9 cellular contexts compared by ENCODE assay signal in genomic region chr10:15427836-15428414, GRCh38. TPM values are rescaled to one million over a fixed set of nuclear protein-coding genes. Genes with fewer than 3 reads are reported as not detected.
DNase-seq lines count a peak whose midpoint lies in the region; ATAC-seq and TF ChIP-seq lines count a peak whose summit lies in the region.
"Had no signal": no experiment of that assay in that cellular context is flagged by ENCODE, and none has a peak within 500 bp of the region (broad histone marks: within the 10 kb centered on the region; RNA-seq: fewer than 3 reads in every experiment).

No MANE protein-coding gene starts in this region.

- H3K4me1 Mint-ChIP-seq in activated CD4-positive, alpha-beta T cell treated with anti-CD3 and anti-CD28 coated beads, Interleukin-2, amount 10 ng/mL, durations not matched to agents 24 days and 14 days, result no peaks in the 10 kb centered on the region
- H3K4me1 Mint-ChIP-seq in activated CD4-positive, alpha-beta T cell treated with anti-CD3 and anti-CD28 coated beads, Interleukin-2, amount 10 ng/mL, durations not matched to agents 7 days and 5 days, result no peaks in the 10 kb centered on the region

- H4K20me1 ChIP-seq in OCI-LY3 (ENCODE audit: insufficient read depth, low read length), result no peaks in the 10 kb centered on the region

- DNase-seq in heart right ventricle, result no peak
- DNase-seq in left ventricle myocardium superior, result no peak
- no peak for DNase-seq in esophagus muscularis mucosa (ENCODE audit: extremely low spot score)
- DNase-seq in retina, result peak; percentile 41
- no peak for DNase-seq in activated CD4-positive, alpha-beta T cell treated with anti-CD3 and anti-CD28 coated beads, Interleukin-2, amount 10 ng/mL, durations not matched to agents 24 days and 14 days
- DNase-seq in activated CD4-positive, alpha-beta T cell treated with anti-CD3 and anti-CD28 coated beads, Interleukin-2, amount 10 ng/mL, durations not matched to agents 7 days and 5 days, result no peak

- H3K27ac Mint-ChIP-seq in activated CD4-positive, alpha-beta T cell treated with anti-CD3 and anti-CD28 coated beads, Interleukin-2, amount 10 ng/mL, durations not matched to agents 24 days and 14 days, result no peak overlapping the region
- no peak overlapping the region for H3K27ac Mint-ChIP-seq in activated CD4-positive, alpha-beta T cell treated with anti-CD3 and anti-CD28 coated beads, Interleukin-2, amount 10 ng/mL, durations not matched to agents 7 days and 5 days
- H3K27ac Mint-ChIP-seq: activated naive CD8-positive, alpha-beta T cell had no signal

- H3K36me3 ChIP-seq in heart right ventricle (no peaks in the 10 kb centered on the region), OCI-LY3 (replicated peaks; ENCODE audit: low read depth, low read length) (no peaks in the 10 kb centered on the region), esophagus muscularis mucosa (no peaks in the 10 kb centered on the region)

- WGBS in heart right ventricle, 2 donors, result 32 to 33% methylated on average over 5 of the region's 5 CpGs
- WGBS in esophagus muscularis mucosa, result 22% methylated on average over 5 of the region's 5 CpGs

- H3K27ac ChIP-seq in heart right ventricle, result no peak overlapping the region
- no peak overlapping the region for H3K27ac ChIP-seq in OCI-LY3 (ENCODE audit: low read length)
- H3K27ac ChIP-seq in esophagus muscularis mucosa (replicated peaks in 1 of 4), result no peak overlapping the region

- H3K79me2 ChIP-seq in OCI-LY3 (ENCODE audit: low read length), result no peaks in the 10 kb centered on the region

- TF ChIP-seq POLR2A in esophagus muscularis mucosa (IDR thresholded peaks at IDR 0.05; ENCODE audit: low read depth), result no peak

- no peak overlapping the region for H3K4me3 Mint-ChIP-seq in activated CD4-positive, alpha-beta T cell treated with anti-CD3 and anti-CD28 coated beads, Interleukin-2, amount 10 ng/mL, durations not matched to agents 24 days and 14 days
- no peak overlapping the region for H3K4me3 Mint-ChIP-seq in activated CD4-positive, alpha-beta T cell treated with anti-CD3 and anti-CD28 coated beads, Interleukin-2, amount 10 ng/mL, durations not matched to agents 7 days and 5 days
- H3K4me3 Mint-ChIP-seq: activated naive CD8-positive, alpha-beta T cell had no signal

- intact Hi-C loops in heart right ventricle (cut with DNase I), result loop anchor here in 3 of 10 donors (2.0 to 5.0 kb wide), 3 partner anchors 289 to 394 kb away; no protein-coding TSS in a partner anchor
- intact Hi-C loops in left ventricle myocardium superior (cut with micrococcal nuclease), result no loop called here
- intact Hi-C loops in esophagus muscularis mucosa (cut with DNase I), result no loop called here
- intact Hi-C loops in activated CD4-positive, alpha-beta T cell treated with anti-CD3 and anti-CD28 coated beads, Interleukin-2, amount 10 ng/mL, durations not matched to agents 24 days and 14 days (cut with micrococcal nuclease), result no loop called here

- peak in 1 of 8 donors; percentile 39 for ATAC-seq in heart right ventricle
- ATAC-seq in left ventricle myocardium superior, result no peak
- no peak for ATAC-seq in HG02623 (IDR thresholded peaks at IDR 0.05; ENCODE audit: unreplicated experiment)

- H3K27me3 Mint-ChIP-seq in activated CD4-positive, alpha-beta T cell treated with anti-CD3 and anti-CD28 coated beads, Interleukin-2, amount 10 ng/mL, durations not matched to agents 24 days and 14 days, result peaks cover 5% of the 10 kb centered on the region
- H3K27me3 Mint-ChIP-seq in activated CD4-positive, alpha-beta T cell treated with anti-CD3 and anti-CD28 coated beads, Interleukin-2, amount 10 ng/mL, durations not matched to agents 7 days and 5 days, result peaks cover 10% of the 10 kb centered on the region

- no peaks in the 10 kb centered on the region for H3K9me3 Mint-ChIP-seq in activated CD4-positive, alpha-beta T cell treated with anti-CD3 and anti-CD28 coated beads, Interleukin-2, amount 10 ng/mL, durations not matched to agents 24 days and 14 days
- H3K9me3 Mint-ChIP-seq in activated CD4-positive, alpha-beta T cell treated with anti-CD3 and anti-CD28 coated beads, Interleukin-2, amount 10 ng/mL, durations not matched to agents 7 days and 5 days, result no peaks in the 10 kb centered on the region

- peaks cover 0 to 5% (median 0%) of the 10 kb centered on the region in 7 donors for H3K27me3 ChIP-seq in heart right ventricle
- no peaks in the 10 kb centered on the region for H3K27me3 ChIP-seq in OCI-LY3 (ENCODE audit: low read depth, low read length)
- H3K27me3 ChIP-seq in esophagus muscularis mucosa, result no peaks in the 10 kb centered on the region

- peak in 8 of 9 donors; percentile 39 to 72 (median 58) for TF ChIP-seq CTCF in heart right ventricle (IDR thresholded peaks at IDR 0.05)
- TF ChIP-seq CTCF in OCI-LY3 (IDR thresholded peaks at IDR 0.05; ENCODE audit: low read depth, low read length), result peak; percentile 62
- TF ChIP-seq CTCF in esophagus muscularis mucosa (IDR thresholded peaks at IDR 0.05), result peak; percentile 34 to 56 (median 51)

- H3K4me3 ChIP-seq in heart right ventricle, result no peak overlapping the region
- H3K4me3 ChIP-seq in OCI-LY3 (ENCODE audit: low read length), result no peak overlapping the region
- no peak overlapping the region for H3K4me3 ChIP-seq in esophagus muscularis mucosa

- no peak for TF ChIP-seq EP300 in esophagus muscularis mucosa (IDR thresholded peaks at IDR 0.05)

- no peak overlapping the region for H3K4me2 ChIP-seq in OCI-LY3 (ENCODE audit: low read length)

- POLR2A ChIA-PET in activated CD4-positive, alpha-beta T cell treated with anti-CD3 and anti-CD28 coated beads, Interleukin-2, amount 10 ng/mL, durations not matched to agents 7 days and 5 days (lab: Charles Lee), result no interaction called here

- H3K9ac ChIP-seq in OCI-LY3 (ENCODE audit: low read length), result no peak overlapping the region

- no peaks in the 10 kb centered on the region for H3K9me3 ChIP-seq in heart right ventricle
- no peaks in the 10 kb centered on the region for H3K9me3 ChIP-seq in OCI-LY3 (ENCODE audit: insufficient read depth, low read length)
- no peaks in the 10 kb centered on the region for H3K9me3 ChIP-seq in esophagus muscularis mucosa

- no peaks in the 10 kb centered on the region for H3K36me3 Mint-ChIP-seq in activated CD4-positive, alpha-beta T cell treated with anti-CD3 and anti-CD28 coated beads, Interleukin-2, amount 10 ng/mL, durations not matched to agents 24 days and 14 days (ENCODE audit: low read depth)
- no peaks in the 10 kb centered on the region for H3K36me3 Mint-ChIP-seq in activated CD4-positive, alpha-beta T cell treated with anti-CD3 and anti-CD28 coated beads, Interleukin-2, amount 10 ng/mL, durations not matched to agents 7 days and 5 days (ENCODE audit: low read depth)
- H3K36me3 Mint-ChIP-seq: activated naive CD8-positive, alpha-beta T cell had no signal

- CTCF ChIA-PET in activated CD4-positive, alpha-beta T cell treated with anti-CD3 and anti-CD28 coated beads, Interleukin-2, amount 10 ng/mL, durations not matched to agents 7 days and 5 days (lab: Charles Lee), result no interaction called here

- H2AFZ ChIP-seq in OCI-LY3 (ENCODE audit: low read depth, low read length), result no peak overlapping the region

- H3K4me1 ChIP-seq in heart right ventricle, result no peaks in the 10 kb centered on the region
- no peaks in the 10 kb centered on the region for H3K4me1 ChIP-seq in OCI-LY3 (ENCODE audit: low read length)
- no peaks in the 10 kb centered on the region for H3K4me1 ChIP-seq in esophagus muscularis mucosa

RNA-seq across cellular contexts. Expression of gene FAM171A1, which starts 56.8 kb away (rescaled TPM):
- total RNA-seq in heart right ventricle (10 to 100 TPM in 1 of 10 donors, 1 to 10 TPM in 9; 3.5 to 10.5 (median 6.8) TPM), left ventricle myocardium superior (11.6 TPM), esophagus muscularis mucosa (10 to 100 TPM in 3 of 4 donors, 1 to 10 TPM in 1; 7.1 to 15.0 (median 12.6) TPM)
- polyA plus RNA-seq in heart right ventricle, result 1 to 10 TPM; 4.8 to 7.7 TPM
- total RNA-seq in activated CD4-positive, alpha-beta T cell treated with anti-CD3 and anti-CD28 coated beads, Interleukin-2, amount 10 ng/mL, durations not matched to agents 24 days and 14 days, result 1.7 TPM in 2 replicates
- 10 to 100 TPM; 11.1 to 11.7 TPM for total RNA-seq in activated CD4-positive, alpha-beta T cell treated with anti-CD3 and anti-CD28 coated beads, Interleukin-2, amount 10 ng/mL, durations not matched to agents 7 days and 5 days
